ENCODE assay signal across 9 cellular contexts in the genomic region with DNA sequence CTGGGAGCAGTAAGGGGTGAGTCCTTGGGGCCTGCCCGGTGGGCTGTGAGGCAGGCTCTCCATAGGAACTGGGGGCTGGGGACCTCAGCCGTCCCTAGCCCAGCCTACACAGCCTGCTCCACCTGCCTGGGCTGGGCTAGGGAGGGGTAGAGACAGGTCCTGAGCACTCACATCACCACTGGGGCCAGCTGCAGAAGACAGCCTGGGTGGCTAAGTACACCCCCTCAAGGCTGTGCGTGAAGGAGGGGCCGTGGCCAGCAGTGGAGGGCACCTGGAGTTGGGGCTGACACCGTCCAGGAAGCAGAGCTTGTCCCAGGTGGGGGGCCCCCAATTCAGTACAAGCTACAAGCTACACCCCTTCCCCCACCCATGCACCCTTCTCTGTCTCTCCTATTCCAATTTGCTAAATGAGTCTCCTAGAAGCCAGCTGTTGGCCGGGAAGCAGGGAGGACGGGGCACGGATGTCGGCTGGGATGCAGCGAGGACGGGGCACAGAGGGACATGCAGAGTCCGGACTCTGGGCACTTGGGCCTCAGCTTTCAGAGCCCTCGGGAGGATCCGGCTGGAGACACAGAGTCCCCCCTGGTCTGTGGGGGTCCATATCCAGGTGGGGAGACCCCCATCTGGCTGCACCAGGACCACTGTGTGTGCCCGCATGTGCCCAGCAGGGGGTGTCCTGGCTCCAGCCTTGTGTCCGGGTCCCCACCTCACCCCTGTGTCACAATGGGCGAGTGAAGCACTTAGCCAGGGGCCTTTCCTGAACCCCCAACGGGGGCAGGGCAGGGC. TPM values are rescaled to one million over a fixed set of nuclear protein-coding genes. Genes with fewer than 3 reads are reported as not detected.
DNase-seq lines count a peak whose midpoint lies in the region; ATAC-seq and TF ChIP-seq lines count a peak whose summit lies in the region.
"Had no signal": no experiment of that assay in that cellular context is flagged by ENCODE, and none has a peak within 500 bp of the region (broad histone marks: within the 10 kb centered on the region; RNA-seq: fewer than 3 reads in every experiment).

No MANE protein-coding gene starts in this region.

- H3K9ac ChIP-seq in smooth muscle cell (ENCODE audit: low read depth) = no peak overlapping the region

- peaks cover 14% of the 10 kb centered on the region for H3K4me1 ChIP-seq in smooth muscle cell (ENCODE audit: low read depth)

- no peak for TF ChIP-seq POLR2A in NB4 (IDR thresholded peaks at IDR 0.05; ENCODE audit: extremely low read depth, insufficient read length)

- no peaks in the 10 kb centered on the region for H3K27me3 Mint-ChIP-seq in effector memory CD8-positive, alpha-beta T cell

- H3K36me3 Mint-ChIP-seq in effector memory CD8-positive, alpha-beta T cell (ENCODE audit: insufficient read depth) = peaks cover 9% of the 10 kb centered on the region
- H3K36me3 Mint-ChIP-seq: IgD-negative memory B cell had no signal

- H2AFZ ChIP-seq in smooth muscle cell (ENCODE audit: low read depth) = no peak overlapping the region

- 83% methylated on average over 17 of the region's 18 CpGs for WGBS in smooth muscle cell (ENCODE audit: low lambda C conversion rate)

- peaks cover 4% of the 10 kb centered on the region for H3F3A ChIP-seq in smooth muscle cell (ENCODE audit: low read depth)

- no peak for ATAC-seq in effector memory CD8-positive, alpha-beta T cell (replicated peaks)
- ATAC-seq in GM21619 (IDR thresholded peaks at IDR 0.05; ENCODE audit: unreplicated experiment) (no peak), GM19328 (IDR thresholded peaks at IDR 0.05; ENCODE audit: unreplicated experiment) (no peak), GM18870 (IDR thresholded peaks at IDR 0.05; ENCODE audit: unreplicated experiment) (no peak)

- H3K27ac Mint-ChIP-seq in effector memory CD8-positive, alpha-beta T cell = peak overlapping the region in 1 of 2 donors; percentile 98

- DNase-seq in NCI-H82 (lab: John Stamatoyannopoulos, UW) (peak; percentile 42), NCI-H82 treated with DMSO at 0.1 percent for 48 hours (lab: John Stamatoyannopoulos, UW; ENCODE audit: unreplicated experiment) (no peak), NB4 (ENCODE audit: low read depth) (peak; percentile 61), smooth muscle cell (lab: John Stamatoyannopoulos, UW; ENCODE audit: unreplicated experiment) (no peak)
- DNase-seq in effector memory CD8-positive, alpha-beta T cell = no peak

- peak overlapping the region; percentile 34 for H3K4me3 ChIP-seq in NB4 (ENCODE audit: low read depth, low read length)
- H3K4me3 ChIP-seq in smooth muscle cell = no peak overlapping the region

- peak overlapping the region; percentile 83 for H3K4me2 ChIP-seq in smooth muscle cell

- no peaks in the 10 kb centered on the region for H3K27me3 ChIP-seq in smooth muscle cell (ENCODE audit: low read depth)

- H3K9me3 ChIP-seq in smooth muscle cell (replicated peaks; ENCODE audit: low read depth) = no peaks in the 10 kb centered on the region

- TF ChIP-seq CTCF in NB4 (IDR thresholded peaks at IDR 0.05; ENCODE audit: low read depth, low read length) = peak; percentile 21
- peak; percentile 13 for TF ChIP-seq CTCF in smooth muscle cell (IDR thresholded peaks at IDR 0.05; ENCODE audit: borderline replicate concordance, insufficient read depth, poor library complexity, severe bottlenecking)

- peak overlapping the region; percentile 95 to 99 for H3K4me3 Mint-ChIP-seq in effector memory CD8-positive, alpha-beta T cell

- peak overlapping the region; percentile 11 for H3K27ac ChIP-seq in smooth muscle cell (ENCODE audit: low read depth)

- H3K36me3 ChIP-seq in smooth muscle cell (ENCODE audit: low read depth) = no peaks in the 10 kb centered on the region

- H4K20me1 ChIP-seq in smooth muscle cell (ENCODE audit: low read depth) = no peaks in the 10 kb centered on the region

- H3K9me3 Mint-ChIP-seq in effector memory CD8-positive, alpha-beta T cell = no peaks in the 10 kb centered on the region

- H3K4me1 Mint-ChIP-seq in effector memory CD8-positive, alpha-beta T cell (ENCODE audit: low read depth in 2 of 2) = peaks cover 20 to 21% of the 10 kb centered on the region in 2 donors

- H3K79me2 ChIP-seq in smooth muscle cell (ENCODE audit: low read depth) = no peaks in the 10 kb centered on the region

RNA-seq across cellular contexts. Expression of a gene that starts 1.8 kb away (rescaled TPM):
- total RNA-seq in smooth muscle cell = 49.1 and 109 TPM in 2 replicates
- polyA plus RNA-seq in smooth muscle cell = 147 and 148 TPM in 2 replicates

RNA-seq across cellular contexts. Expression of a gene that starts 4.8 kb away (rescaled TPM):
- 24.7 and 28.9 TPM in 2 replicates for total RNA-seq in smooth muscle cell
- 17.5 and 31.0 TPM in 2 replicates for polyA plus RNA-seq in smooth muscle cell

RNA-seq across cellular contexts. Expression of a gene that starts 15.2 kb away (rescaled TPM):
- 33.8 and 57.0 TPM in 2 replicates for total RNA-seq in smooth muscle cell
- polyA plus RNA-seq in smooth muscle cell = 72.0 and 82.1 TPM in 2 replicates
- polyA plus RNA-seq: IgD-negative memory B cell had no signal

RNA-seq across cellular contexts. Expression of a gene that starts 33.2 kb away (rescaled TPM):
- total RNA-seq in smooth muscle cell = 0.22 TPM in 1 of 2 replicates, not detected in the other
- 2.6 and 3.1 TPM in 2 replicates for polyA plus RNA-seq in smooth muscle cell
- polyA plus RNA-seq: IgD-negative memory B cell had no signal

RNA-seq across cellular contexts. Expression of a gene that starts 48.8 kb away (rescaled TPM):
- total RNA-seq in smooth muscle cell = 1.9 and 2.6 TPM in 2 replicates
- polyA plus RNA-seq in smooth muscle cell = 5.2 and 9.6 TPM in 2 replicates

Comparison
In these comparisons a context has a peak if more than half of its experiments do, and no peak if none do; other contexts are left out.
1. DNase-seq: peak in NCI-H82 (single experiment) and NB4 (single experiment); none in NCI-H82 treated with DMSO at 0.1 percent for 48 hours (single experiment), effector memory CD8-positive, alpha-beta T cell (0 of 3) and smooth muscle cell (single experiment).